Comparison of ENCODE assay signal across 12 cellular contexts in the genomic region with DNA sequence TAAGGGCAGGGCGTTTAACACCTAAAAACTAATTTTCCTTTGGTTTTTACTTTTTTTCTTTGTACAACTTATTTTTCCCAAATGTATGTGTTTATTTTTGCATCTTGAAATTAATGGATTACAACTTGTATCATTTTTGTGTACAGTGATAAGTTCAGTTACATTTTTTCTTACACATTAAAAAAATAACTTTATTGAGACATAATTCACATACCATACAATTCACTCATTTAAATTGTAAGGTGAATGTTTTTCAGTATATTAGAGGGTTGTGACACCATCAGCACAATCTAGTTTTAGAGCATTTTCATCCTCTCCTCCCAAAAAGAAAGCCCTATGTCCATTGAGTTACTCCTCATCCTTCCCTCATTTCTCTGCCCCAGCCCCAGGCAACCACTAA. TPM values are rescaled to one million over a fixed set of nuclear protein-coding genes. Genes with fewer than 3 reads are reported as not detected.
DNase-seq lines count a peak whose midpoint lies in the region; ATAC-seq and TF ChIP-seq lines count a peak whose summit lies in the region.
"Had no signal": no experiment of that assay in that cellular context is flagged by ENCODE, and none has a peak within 500 bp of the region (broad histone marks: within the 10 kb centered on the region; RNA-seq: fewer than 3 reads in every experiment).

No MANE protein-coding gene starts in this region.

- no peak for ATAC-seq in activated T-helper 17 cell treated with anti-CD3 and anti-CD28 coated beads, Interleukin-2, amount 50 U/mL, for 72 hours (replicated peaks)
- ATAC-seq in memory B cell (ENCODE audit: low read depth) (no peak), GM18519 (IDR thresholded peaks at IDR 0.05; ENCODE audit: low FRiP score, unreplicated experiment) (no peak)

- H3K9me3 Mint-ChIP-seq in activated naive CD4-positive, alpha-beta T cell treated with anti-CD3 and anti-CD28 coated beads, Interleukin-2, amount 50 U/mL, for 24 hours, result no peaks in the 10 kb centered on the region
- H3K9me3 Mint-ChIP-seq in activated T-helper 17 cell treated with anti-CD3 and anti-CD28 coated beads, Interleukin-2, amount 50 U/mL, for 72 hours, result no peaks in the 10 kb centered on the region
- H3K9me3 Mint-ChIP-seq in memory B cell, result no peaks in the 10 kb centered on the region
- peaks cover 4% of the 10 kb centered on the region for H3K9me3 Mint-ChIP-seq in type B pancreatic cell

- H3K36me3 Mint-ChIP-seq in activated naive CD4-positive, alpha-beta T cell treated with anti-CD3 and anti-CD28 coated beads, Interleukin-2, amount 50 U/mL, for 24 hours, result peaks cover 7% of the 10 kb centered on the region
- H3K36me3 Mint-ChIP-seq in activated T-helper 17 cell treated with anti-CD3 and anti-CD28 coated beads, Interleukin-2, amount 50 U/mL, for 72 hours (ENCODE audit: low read depth), result peaks cover 37% of the 10 kb centered on the region
- H3K36me3 Mint-ChIP-seq in memory B cell (peaks cover 7% of the 10 kb centered on the region), type B pancreatic cell (peaks cover 19% of the 10 kb centered on the region)

- no peak for DNase-seq in activated naive CD4-positive, alpha-beta T cell treated with anti-CD3 and anti-CD28 coated beads, Interleukin-2, amount 50 U/mL, for 16 hours
- DNase-seq in memory B cell (ENCODE audit: low spot score in 2 of 2) (no peak), type B pancreatic cell (ENCODE audit: extremely low spot score, unreplicated experiment) (no peak), MG63 (no peak), NCI-H524 (lab: John Stamatoyannopoulos, UW) (no peak)
- DNase-seq: AML-193, cerebellar nuclear complex, uterus had no signal

- peak overlapping the region; percentile 62 for H3K4me3 Mint-ChIP-seq in activated naive CD4-positive, alpha-beta T cell treated with anti-CD3 and anti-CD28 coated beads, Interleukin-2, amount 50 U/mL, for 24 hours
- H3K4me3 Mint-ChIP-seq in activated T-helper 17 cell treated with anti-CD3 and anti-CD28 coated beads, Interleukin-2, amount 50 U/mL, for 72 hours, result peak overlapping the region; percentile 75
- no peak overlapping the region for H3K4me3 Mint-ChIP-seq in memory B cell
- peak overlapping the region; percentile 83 for H3K4me3 Mint-ChIP-seq in type B pancreatic cell

- H3K4me3 ChIP-seq in MG63, result no peak overlapping the region
- H3K4me3 ChIP-seq: uterus had no signal

- H3K27ac Mint-ChIP-seq in activated naive CD4-positive, alpha-beta T cell treated with anti-CD3 and anti-CD28 coated beads, Interleukin-2, amount 50 U/mL, for 24 hours, result peak overlapping the region; percentile 96
- H3K27ac Mint-ChIP-seq in activated T-helper 17 cell treated with anti-CD3 and anti-CD28 coated beads, Interleukin-2, amount 50 U/mL, for 72 hours, result peak overlapping the region; percentile 95
- H3K27ac Mint-ChIP-seq in memory B cell (peak overlapping the region; percentile 90), type B pancreatic cell (peak overlapping the region; percentile 99)

- no peaks in the 10 kb centered on the region for H3K9me3 ChIP-seq in MG63
- H3K9me3 ChIP-seq: uterus had no signal

- TF ChIP-seq CTCF in type B pancreatic cell (conservative IDR thresholded peaks at IDR 0.05), result no peak

- H3K4me1 Mint-ChIP-seq in activated naive CD4-positive, alpha-beta T cell treated with anti-CD3 and anti-CD28 coated beads, Interleukin-2, amount 50 U/mL, for 24 hours, result peaks cover 83% of the 10 kb centered on the region
- peaks cover 63% of the 10 kb centered on the region for H3K4me1 Mint-ChIP-seq in activated T-helper 17 cell treated with anti-CD3 and anti-CD28 coated beads, Interleukin-2, amount 50 U/mL, for 72 hours
- H3K4me1 Mint-ChIP-seq in memory B cell (peaks cover 45% of the 10 kb centered on the region), type B pancreatic cell (ENCODE audit: unreplicated experiment) (peaks cover 46% of the 10 kb centered on the region)

- no peaks in the 10 kb centered on the region for H3K27me3 ChIP-seq in MG63
- H3K27me3 ChIP-seq: uterus had no signal

- H3K36me3 ChIP-seq in MG63, result peaks cover 5% of the 10 kb centered on the region; the same call in 1 of the 2 replicates
- H3K36me3 ChIP-seq: uterus had no signal

- H3K27me3 Mint-ChIP-seq in activated naive CD4-positive, alpha-beta T cell treated with anti-CD3 and anti-CD28 coated beads, Interleukin-2, amount 50 U/mL, for 24 hours, result no peaks in the 10 kb centered on the region
- no peaks in the 10 kb centered on the region for H3K27me3 Mint-ChIP-seq in activated T-helper 17 cell treated with anti-CD3 and anti-CD28 coated beads, Interleukin-2, amount 50 U/mL, for 72 hours
- H3K27me3 Mint-ChIP-seq in memory B cell (no peaks in the 10 kb centered on the region), type B pancreatic cell (no peaks in the 10 kb centered on the region)
- H3K27me3 Mint-ChIP-seq: naive thymus-derived CD4-positive, alpha-beta T cell had no signal

RNA-seq across cellular contexts. Expression of gene OGDH, which starts 11.6 kb away (rescaled TPM):
- 100 to 1,000 TPM in 1 of 2 donors, 10 to 100 TPM in 1; 77.6 to 128 TPM for total RNA-seq in activated T-helper 17 cell treated with anti-CD3 and anti-CD28 coated beads, Interleukin-2, amount 50 U/mL, for 72 hours
- total RNA-seq in type B pancreatic cell (ENCODE audit: low replicate concordance), result 92.8 and 122 TPM in 2 replicates
- 31.6 and 54.0 TPM in 2 replicates for total RNA-seq in MG63 (2014; rRNA removed; shearing (Covaris generic); ENCODE audit: low replicate concordance)

RNA-seq across cellular contexts. Expression of gene TMED4, which starts 36.0 kb away (rescaled TPM):
- total RNA-seq in activated T-helper 17 cell treated with anti-CD3 and anti-CD28 coated beads, Interleukin-2, amount 50 U/mL, for 72 hours, result 100 to 1,000 TPM in 1 of 2 donors, 10 to 100 TPM in 1; 78.2 to 103 TPM
- 92.8 and 97.1 TPM in 2 replicates for total RNA-seq in type B pancreatic cell (ENCODE audit: low replicate concordance)
- 113 and 152 TPM in 2 replicates for total RNA-seq in MG63 (2014; rRNA removed; shearing (Covaris generic); ENCODE audit: low replicate concordance)

RNA-seq across cellular contexts. Expression of gene DDX56, which starts 44.3 kb away (rescaled TPM):
- 100 to 1,000 TPM in 1 of 2 donors, 10 to 100 TPM in 1; 80.2 to 110 TPM for total RNA-seq in activated T-helper 17 cell treated with anti-CD3 and anti-CD28 coated beads, Interleukin-2, amount 50 U/mL, for 72 hours
- total RNA-seq in type B pancreatic cell (ENCODE audit: low replicate concordance), result 86.5 and 100 TPM in 2 replicates
- total RNA-seq in MG63 (2014; rRNA removed; shearing (Covaris generic); ENCODE audit: low replicate concordance), result 92.8 and 155 TPM in 2 replicates
